In genomic region chr4:7073526-7074390, GRCh38 we compare ENCODE assay signal across 9 cellular contexts. TPM values are rescaled to one million over a fixed set of nuclear protein-coding genes. Genes with fewer than 3 reads are reported as not detected.
DNase-seq lines count a peak whose midpoint lies in the region; ATAC-seq, FAIRE-seq and TF ChIP-seq lines count a peak whose summit lies in the region.
"Had no signal": no experiment of that assay in that cellular context is flagged by ENCODE, and none has a peak within 500 bp of the region (broad histone marks: within the 10 kb centered on the region; RNA-seq: fewer than 3 reads in every experiment).

No MANE protein-coding gene starts in this region.

- no peak overlapping the region for H3K4ac ChIP-seq in neuronal stem cell (ENCODE audit: low read length)

- no peak for TF ChIP-seq POLR2A in K562 (conservative IDR thresholded peaks at IDR 0.05)
- TF ChIP-seq POLR2A in upper lobe of left lung (IDR thresholded peaks at IDR 0.05) = no peak

- no peak for TF ChIP-seq EP300 in K562 (IDR thresholded peaks at IDR 0.05; ENCODE audit: low read length)
- no peak for TF ChIP-seq EP300 in upper lobe of left lung (IDR thresholded peaks at IDR 0.05)

- H2AFZ ChIP-seq in K562 (ENCODE audit: low read depth, low read length) (peak overlapping the region; percentile 25; the same call in 1 of the 2 replicates), neuronal stem cell (ENCODE audit: low read length) (no peak overlapping the region)

- H3K27me3 ChIP-seq in K562 (ENCODE audit: control insufficient read depth in 2 of 2, insufficient read depth in 2 of 2, low read length in 2 of 2) = no peaks in the 10 kb centered on the region
- peaks cover 0 to 20% (median 8%) of the 10 kb centered on the region in 3 experiments for H3K27me3 ChIP-seq in neuronal stem cell (ENCODE audit: control insufficient read depth in 3 of 3, insufficient read depth in 3 of 3, low read depth in 1 of 3, low read length in 3 of 3)
- no peaks in the 10 kb centered on the region for H3K27me3 ChIP-seq in upper lobe of left lung

- H3K9ac ChIP-seq in K562 (ENCODE audit: insufficient read depth in 1 of 2, low read depth in 2 of 2, low read length in 2 of 2) (no peak overlapping the region), neuronal stem cell (ENCODE audit: low read depth, low read length, poor library complexity) (no peak overlapping the region)

- no peak overlapping the region for H3K4me3 ChIP-seq in K562
- no peak overlapping the region for H3K4me3 ChIP-seq in neuronal stem cell (ENCODE audit: low read length in 2 of 2)
- H3K4me3 ChIP-seq in upper lobe of left lung = no peak overlapping the region

- peak; percentile 79 for ATAC-seq in K562
- ATAC-seq in upper lobe of left lung (ENCODE audit: low FRiP score in 2 of 2) = no peak
- no peak for ATAC-seq in GM18873 (IDR thresholded peaks at IDR 0.05; ENCODE audit: low FRiP score, unreplicated experiment)

- no peak overlapping the region for H3K27ac ChIP-seq in K562 (ENCODE audit: extremely low read depth, low read depth, low read length)
- no peak overlapping the region for H3K27ac ChIP-seq in neuronal stem cell (replicated peaks; ENCODE audit: low read length)
- H3K27ac ChIP-seq in upper lobe of left lung = no peak overlapping the region

- H3K9me3 ChIP-seq in K562 (replicated peaks; ENCODE audit: control insufficient read depth, insufficient read depth, low read depth, low read length) = no peaks in the 10 kb centered on the region
- H3K9me3 ChIP-seq in neuronal stem cell (replicated peaks in 1 of 2; ENCODE audit: control insufficient read depth in 2 of 2, insufficient read depth in 1 of 2, low read depth in 1 of 2, low read length in 2 of 2) = no peaks in the 10 kb centered on the region
- H3K9me3 ChIP-seq in upper lobe of left lung = no peaks in the 10 kb centered on the region

- CTCF ChIA-PET in GM10248 (lab: Yijun Ruan, JAX) = interaction anchor here (2.0 to 6.7 kb wide), 2 partner anchors 10 to 99 kb away, joined by 9 to 59 read pairs; no protein-coding TSS in a partner anchor
- CTCF ChIA-PET in K562 (lab: Yijun Ruan, JAX; ENCODE audit: low intra/inter-chr PET ratio) = no interaction called here

- in situ Hi-C loops in K562 (cut with MboI) = loop anchor here (5.0 kb wide), 2 partner anchors 171 to 351 kb away; no protein-coding TSS in a partner anchor

- H3K4me3 Mint-ChIP-seq in activated T-helper 2 cell treated with anti-CD3 and anti-CD28 coated beads, Interferon-gamma antibody, Interleukin-2, Interleukin-4, amounts not matched to agents 10 μg/mL and 5 μg/mL and 100 μg/mL, durations not matched to agents 14 hours and 24 hours and 36 hours (ENCODE audit: low read depth) = no peak overlapping the region
- H3K4me3 Mint-ChIP-seq: memory B cell had no signal

- H3K4me2 ChIP-seq in K562 (ENCODE audit: insufficient read depth, low read length) (no peak overlapping the region), neuronal stem cell (ENCODE audit: insufficient read depth, low read length, poor library complexity, severe bottlenecking) (no peak overlapping the region)

- no peak overlapping the region for H3K23ac ChIP-seq in neuronal stem cell (ENCODE audit: low read depth, low read length, poor library complexity)

- H2BK5ac ChIP-seq in neuronal stem cell (ENCODE audit: low read length) = no peak overlapping the region

- no peaks in the 10 kb centered on the region; the same call in none of the 2 replicates for H4K20me1 ChIP-seq in K562 (replicated peaks; ENCODE audit: control insufficient read depth, insufficient read depth, low read length)

- no peaks in the 10 kb centered on the region for H3K79me1 ChIP-seq in neuronal stem cell (ENCODE audit: low read depth, low read length)

- no peaks in the 10 kb centered on the region; the same call in 2 of the 3 replicates for H3K79me2 ChIP-seq in K562 (ENCODE audit: control insufficient read depth, insufficient read depth, low read length)

- no peaks in the 10 kb centered on the region for H3K9me1 ChIP-seq in K562 (ENCODE audit: control insufficient read depth, insufficient read depth, low read length)

- H3K27me3 Mint-ChIP-seq in activated T-helper 2 cell treated with anti-CD3 and anti-CD28 coated beads, Interferon-gamma antibody, Interleukin-2, Interleukin-4, amounts not matched to agents 10 μg/mL and 5 μg/mL and 100 μg/mL, durations not matched to agents 14 hours and 24 hours and 36 hours (ENCODE audit: low read depth) = peaks cover 12% of the 10 kb centered on the region

- peak overlapping the region; percentile 43 for H4K8ac ChIP-seq in neuronal stem cell (ENCODE audit: low read depth, low read length)

- TF ChIP-seq RAD21 in K562 (CRISPR knock-in tag; conservative IDR thresholded peaks at IDR 0.05 in 1 of 2, IDR thresholded peaks at IDR 0.05 in 1 of 2) = no peak

- peak overlapping the region; percentile 62 for H2BK15ac ChIP-seq in neuronal stem cell (ENCODE audit: low read length)

- H3K36me3 Mint-ChIP-seq in activated T-helper 2 cell treated with anti-CD3 and anti-CD28 coated beads, Interferon-gamma antibody, Interleukin-2, Interleukin-4, amounts not matched to agents 10 μg/mL and 5 μg/mL and 100 μg/mL, durations not matched to agents 14 hours and 24 hours and 36 hours (ENCODE audit: low read depth) = no peaks in the 10 kb centered on the region
- H3K36me3 Mint-ChIP-seq: memory B cell had no signal

- no peak overlapping the region for H3K27ac Mint-ChIP-seq in activated T-helper 2 cell treated with anti-CD3 and anti-CD28 coated beads, Interferon-gamma antibody, Interleukin-2, Interleukin-4, amounts not matched to agents 10 μg/mL and 5 μg/mL and 100 μg/mL, durations not matched to agents 14 hours and 24 hours and 36 hours
- H3K27ac Mint-ChIP-seq: memory B cell had no signal

- DNase-seq in 8988T (peak; percentile 72), GM10248 (ENCODE audit: extremely low spot score) (peak; percentile 54), NCI-H2227 (lab: John Stamatoyannopoulos, UW; ENCODE audit: unreplicated experiment) (peak; percentile 72), K562 (ENCODE audit: extremely low read depth in 1 of 4, low spot score in 3 of 4) (peak; percentile 78 to 86 (median 83)), neuronal stem cell (ENCODE audit: low spot score) (peak; percentile 69), upper lobe of left lung (no peak)
- no peak for DNase-seq in activated T-helper 2 cell treated with anti-CD3 and anti-CD28 coated beads, Interferon-gamma antibody, Interleukin-2, Interleukin-4, amounts not matched to agents 10 μg/mL and 5 μg/mL and 100 μg/mL, durations not matched to agents 14 hours and 24 hours and 36 hours (ENCODE audit: low spot score)

- H3K9me3 Mint-ChIP-seq in activated T-helper 2 cell treated with anti-CD3 and anti-CD28 coated beads, Interferon-gamma antibody, Interleukin-2, Interleukin-4, amounts not matched to agents 10 μg/mL and 5 μg/mL and 100 μg/mL, durations not matched to agents 14 hours and 24 hours and 36 hours = no peaks in the 10 kb centered on the region
- H3K9me3 Mint-ChIP-seq: memory B cell had no signal

- H2BK12ac ChIP-seq in neuronal stem cell (ENCODE audit: low read length) = no peak overlapping the region

- H3K36me3 ChIP-seq in K562 (ENCODE audit: control insufficient read depth, insufficient read depth, low read length) (no peaks in the 10 kb centered on the region), neuronal stem cell (replicated peaks in 1 of 2; ENCODE audit: control insufficient read depth in 2 of 2, insufficient read depth in 2 of 2, low read length in 2 of 2) (no peaks in the 10 kb centered on the region), upper lobe of left lung (no peaks in the 10 kb centered on the region)

- peaks cover 8% of the 10 kb centered on the region for H3K4me1 Mint-ChIP-seq in activated T-helper 2 cell treated with anti-CD3 and anti-CD28 coated beads, Interferon-gamma antibody, Interleukin-2, Interleukin-4, amounts not matched to agents 10 μg/mL and 5 μg/mL and 100 μg/mL, durations not matched to agents 14 hours and 24 hours and 36 hours (ENCODE audit: low read depth)

- no peak for TF ChIP-seq CTCF in GM10248 (IDR thresholded peaks at IDR 0.05; ENCODE audit: control extremely low read depth, extremely low read depth, low read depth, missing control alignments)
- no peak for TF ChIP-seq CTCF in K562 (IDR thresholded peaks at IDR 0.05 in 2 of 3, conservative IDR thresholded peaks at IDR 0.05 in 1 of 3; ENCODE audit: insufficient read depth in 2 of 3, low read depth in 1 of 3, low read length in 3 of 3)
- no peak for TF ChIP-seq CTCF in upper lobe of left lung (IDR thresholded peaks at IDR 0.05)

- peak overlapping the region; percentile 25 for H2AK5ac ChIP-seq in neuronal stem cell (ENCODE audit: low read depth, low read length)

- 51% methylated on average over 17 of the region's 18 CpGs for WGBS in K562 (ENCODE audit: insufficient coverage, low coverage, missing lambda C conversion rate)
- WGBS in neuronal stem cell (ENCODE audit: extremely low coverage in 2 of 2, insufficient read length in 2 of 2, insufficient replicate concordance in 1 of 2), 2 donors = no CpG with 5 or more reads among the region's 18 CpGs
- 66 to 71% methylated on average over 11 to 18 of the region's 18 CpGs for WGBS in upper lobe of left lung, 2 donors

- BruUV-seq in K562 (replicated peaks; lab: Mats Ljungman, UMichigan) = no TSS peak

- no peak overlapping the region for H3K14ac ChIP-seq in neuronal stem cell (ENCODE audit: low read length)

- POLR2A ChIA-PET in GM10248 (lab: Yijun Ruan, JAX) (no interaction called here), K562 (lab: Yijun Ruan, JAX) (interaction anchor here (0.6 to 1.1 kb wide), 3 partner anchors 16 to 160 kb away, joined by 3 read pairs; no protein-coding TSS in a partner anchor)

- H2BK120ac ChIP-seq in neuronal stem cell (ENCODE audit: low read depth, low read length) = no peak overlapping the region

- H3K4me1 ChIP-seq in K562 (replicated peaks in 1 of 2; ENCODE audit: control insufficient read depth in 2 of 2, insufficient read depth in 2 of 2, low read length in 2 of 2) = peaks cover 4 to 31% of the 10 kb centered on the region in 2 experiments; a peak in 3 of 5 replicates
- peaks cover 0 to 4% of the 10 kb centered on the region in 2 donors for H3K4me1 ChIP-seq in neuronal stem cell (ENCODE audit: control insufficient read depth in 2 of 2, insufficient read depth in 1 of 2, low read depth in 1 of 2, low read length in 2 of 2)
- H3K4me1 ChIP-seq in upper lobe of left lung = peaks cover 0 to 6% (median 4%) of the 10 kb centered on the region in 4 donors

- intact Hi-C loops in K562 (cut with micrococcal nuclease) = loop anchor here (5.0 kb wide), 1 partner anchor 526 kb away; no protein-coding TSS in a partner anchor
- intact Hi-C loops in activated T-helper 2 cell treated with anti-CD3 and anti-CD28 coated beads, Interferon-gamma antibody, Interleukin-2, Interleukin-4, amounts not matched to agents 10 μg/mL and 5 μg/mL and 100 μg/mL, durations not matched to agents 14 hours and 24 hours and 36 hours (cut with micrococcal nuclease) = no loop called here

- no peak overlapping the region for H4K91ac ChIP-seq in neuronal stem cell (ENCODE audit: low read depth, low read length, poor library complexity)

- FAIRE-seq in K562 (lab: Jason Lieb, UNC) = peak; percentile 99

- H3K18ac ChIP-seq in neuronal stem cell (ENCODE audit: low read length) = no peak overlapping the region

RNA-seq across cellular contexts. Expression of gene GRPEL1, which starts 5.9 kb away (rescaled TPM):
- total RNA-seq in K562 (2011; cell fraction: chromatin; rRNA removed; ENCODE audit: low replicate concordance) = 36.2 and 43.9 TPM in 2 replicates
- total RNA-seq in K562 (2011; cell fraction: nucleolus; rRNA removed) = 32.4 and 37.0 TPM in 2 replicates
- total RNA-seq in K562 (2011; cell fraction: nucleoplasm; rRNA removed) = 41.4 and 49.8 TPM in 2 replicates
- total RNA-seq in K562 (2014; rRNA removed) = 72.5 and 99.5 TPM in 2 replicates
- total RNA-seq in K562 (2014; rRNA removed; fragmentation: Illumina TruSeq; extraction: Trizol) = 86.6 and 90.2 TPM in 2 replicates
- 77.4 and 84.4 TPM in 2 replicates for total RNA-seq in K562 (2015; rRNA removed; fragmentation: Illumina TruSeq; extraction: Trizol)
- total RNA-seq in K562 (2021) = 59.7 and 63.7 TPM in 2 replicates
- polyA plus RNA-seq in K562 (2011; rRNA removed) = 34.9 and 43.4 TPM in 2 replicates
- 16.6 and 26.2 TPM in 2 replicates for polyA plus RNA-seq in K562 (2011; cell fraction: cytosol; rRNA removed)
- 16.0 and 19.8 TPM in 2 replicates for polyA plus RNA-seq in K562 (2011; cell fraction: nucleus; rRNA removed)
- polyA plus RNA-seq in K562 (2012) = 23.4 and 48.5 TPM in 2 replicates
- polyA plus RNA-seq in K562 (2014; fragmentation: Illumina TruSeq; extraction: Trizol) = 87.3 and 88.7 TPM in 2 replicates
- polyA plus RNA-seq in K562 (2014; fragmentation: Nextera tagmentation; extraction: Ambion mirVana) = 100 to 1,000 TPM; 125 to 192 TPM
- polyA plus RNA-seq in K562 (2014; rRNA removed) = 64.3 and 65.9 TPM in 2 replicates
- 59.1 and 61.5 TPM in 2 replicates for polyA minus RNA-seq in K562 (2011; rRNA and poly(A)+ RNA removed)
- 21.3 and 24.2 TPM in 2 replicates for polyA minus RNA-seq in K562 (2011; cell fraction: cytosol; rRNA and poly(A)+ RNA removed)
- 18.3 and 25.0 TPM in 2 replicates for polyA minus RNA-seq in K562 (2011; cell fraction: nucleus; rRNA and poly(A)+ RNA removed)
- 10.3 TPM for polyA plus RNA-seq in neuronal stem cell (2013, experiment 1 of 2)
- polyA plus RNA-seq in neuronal stem cell (2013, experiment 2 of 2) = 9.4 TPM
- total RNA-seq in upper lobe of left lung = 10 to 100 TPM in 5 of 6 donors, 1 to 10 TPM in 1; 9.4 to 29.0 (median 24.2) TPM
- 84.4 and 84.6 TPM in 2 replicates for total RNA-seq in activated T-helper 2 cell treated with anti-CD3 and anti-CD28 coated beads, Interferon-gamma antibody, Interleukin-2, Interleukin-4, amounts not matched to agents 10 μg/mL and 5 μg/mL and 100 μg/mL, durations not matched to agents 14 hours and 24 hours and 36 hours

RNA-seq across cellular contexts. Expression of gene TADA2B, which starts 30.6 kb away (rescaled TPM):
- total RNA-seq in K562 (2011; cell fraction: chromatin; rRNA removed; ENCODE audit: low replicate concordance) = 12.9 and 18.0 TPM in 2 replicates
- 10.0 and 11.0 TPM in 2 replicates for total RNA-seq in K562 (2011; cell fraction: nucleolus; rRNA removed)
- total RNA-seq in K562 (2011; cell fraction: nucleoplasm; rRNA removed) = 11.2 and 11.5 TPM in 2 replicates
- total RNA-seq in K562 (2014; rRNA removed) = 8.6 and 11.5 TPM in 2 replicates
- total RNA-seq in K562 (2014; rRNA removed; fragmentation: Illumina TruSeq; extraction: Trizol) = 6.3 and 7.5 TPM in 2 replicates
- 10.4 and 10.9 TPM in 2 replicates for total RNA-seq in K562 (2015; rRNA removed; fragmentation: Illumina TruSeq; extraction: Trizol)
- total RNA-seq in K562 (2021) = 11.9 and 12.2 TPM in 2 replicates
- polyA plus RNA-seq in K562 (2011; rRNA removed) = 3.8 and 4.2 TPM in 2 replicates
- 4.6 and 5.4 TPM in 2 replicates for polyA plus RNA-seq in K562 (2011; cell fraction: cytosol; rRNA removed)
- 4.7 and 8.2 TPM in 2 replicates for polyA plus RNA-seq in K562 (2011; cell fraction: nucleus; rRNA removed)
- 10.8 and 12.4 TPM in 2 replicates for polyA plus RNA-seq in K562 (2012)
- 9.2 and 11.8 TPM in 2 replicates for polyA plus RNA-seq in K562 (2014; fragmentation: Illumina TruSeq; extraction: Trizol)
- under 1 TPM; 0.55 to 0.81 TPM for polyA plus RNA-seq in K562 (2014; fragmentation: Nextera tagmentation; extraction: Ambion mirVana)
- 7.4 and 7.7 TPM in 2 replicates for polyA plus RNA-seq in K562 (2014; rRNA removed)
- 4.9 and 5.9 TPM in 2 replicates for polyA minus RNA-seq in K562 (2011; rRNA and poly(A)+ RNA removed)
- 5.5 and 5.6 TPM in 2 replicates for polyA minus RNA-seq in K562 (2011; cell fraction: cytosol; rRNA and poly(A)+ RNA removed)
- 3.8 and 6.1 TPM in 2 replicates for polyA minus RNA-seq in K562 (2011; cell fraction: nucleus; rRNA and poly(A)+ RNA removed)
- polyA plus RNA-seq in neuronal stem cell (2013, experiment 1 of 2) = 9.9 TPM
- 9.9 TPM for polyA plus RNA-seq in neuronal stem cell (2013, experiment 2 of 2)
- 10 to 100 TPM; 20.8 to 29.0 (median 26.2) TPM for total RNA-seq in upper lobe of left lung
- total RNA-seq in activated T-helper 2 cell treated with anti-CD3 and anti-CD28 coated beads, Interferon-gamma antibody, Interleukin-2, Interleukin-4, amounts not matched to agents 10 μg/mL and 5 μg/mL and 100 μg/mL, durations not matched to agents 14 hours and 24 hours and 36 hours = 12.9 and 13.3 TPM in 2 replicates

Comparison
In these comparisons a context has a peak if more than half of its experiments do, and no peak if none do; other contexts are left out.
1. DNase-seq: peak in 8988T (single experiment), GM10248 (single experiment), NCI-H2227 (single experiment), K562 (4 of 4) and neuronal stem cell (single experiment); none in upper lobe of left lung (0 of 2) and activated T-helper 2 cell treated with anti-CD3 and anti-CD28 coated beads, Interferon-gamma antibody, Interleukin-2, Interleukin-4, amounts not matched to agents 10 μg/mL and 5 μg/mL and 100 μg/mL, durations not matched to agents 14 hours and 24 hours and 36 hours (single experiment).